13 cellular contexts compared by ENCODE assay signal in the genomic region with DNA sequence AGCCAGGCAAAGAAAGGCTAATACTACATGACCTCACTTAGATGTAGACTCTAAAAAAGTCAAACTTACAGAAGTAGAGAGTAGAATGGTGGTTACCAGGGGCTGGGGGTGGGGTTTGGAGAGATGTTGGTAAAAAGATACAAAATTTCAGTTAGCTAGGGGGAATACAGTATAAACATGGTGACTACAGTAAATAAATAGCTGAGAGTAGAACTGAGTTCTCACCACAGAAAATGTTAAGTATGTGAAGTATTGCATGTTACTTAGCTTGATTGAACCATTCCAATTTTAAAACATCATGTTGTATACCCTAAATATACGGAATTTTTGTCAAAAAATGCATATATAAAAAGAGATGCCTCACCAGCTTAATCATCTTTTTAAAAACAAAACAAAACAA.
DNase-seq lines count a peak whose midpoint lies in the region; ATAC-seq and TF ChIP-seq lines count a peak whose summit lies in the region.
"Had no signal": no experiment of that assay in that cellular context is flagged by ENCODE, and none has a peak within 500 bp of the region (broad histone marks: within the 10 kb centered on the region; RNA-seq: fewer than 3 reads in every experiment).

No MANE protein-coding gene starts in this region.

- H3K27me3 Mint-ChIP-seq in CD4-positive, CD25-positive, alpha-beta regulatory T cell, result no peaks in the 10 kb centered on the region
- peaks cover 0 to 21% (median 0%) of the 10 kb centered on the region in 5 donors for H3K27me3 Mint-ChIP-seq in naive thymus-derived CD8-positive, alpha-beta T cell

- peak overlapping the region in 2 of 4 donors; percentile 64 to 79 for H3K4me3 Mint-ChIP-seq in CD4-positive, CD25-positive, alpha-beta regulatory T cell
- peak overlapping the region; percentile 68 to 86 (median 82) for H3K4me3 Mint-ChIP-seq in naive thymus-derived CD8-positive, alpha-beta T cell

- peaks cover 4% of the 10 kb centered on the region for H3K36me3 Mint-ChIP-seq in CD4-positive, CD25-positive, alpha-beta regulatory T cell
- H3K36me3 Mint-ChIP-seq in naive thymus-derived CD8-positive, alpha-beta T cell, result peaks cover 0 to 4% (median 0%) of the 10 kb centered on the region in 3 donors

- H3K9me3 ChIP-seq in CD4-positive, CD25-positive, alpha-beta regulatory T cell (ENCODE audit: control insufficient read depth in 2 of 2, low read length in 2 of 2), result no peaks in the 10 kb centered on the region
- H3K9me3 ChIP-seq in Loucy (ENCODE audit: insufficient read depth, low read depth, low read length) (no peaks in the 10 kb centered on the region), breast epithelium (no peaks in the 10 kb centered on the region)
- H3K9me3 ChIP-seq: thoracic aorta had no signal

- TF ChIP-seq POLR2A in breast epithelium (IDR thresholded peaks at IDR 0.05), result no peak

- intact Hi-C loops in breast epithelium (cut with DNase I; ENCODE audit: low total_unique reads), result no loop called here

- peak overlapping the region; percentile 68 for H3K4me2 ChIP-seq in Loucy (ENCODE audit: low read depth, low read length, poor library complexity, severe bottlenecking)

- POLR2A ChIA-PET in naive thymus-derived CD8-positive, alpha-beta T cell (lab: Charles Lee), result interaction anchor here (0.8 to 11.7 kb wide), 9 partner anchors 9 to 314 kb away, joined by 3 to 194 read pairs (median 4); no protein-coding TSS in a partner anchor

- no peaks in the 10 kb centered on the region for H3K27me3 ChIP-seq in CD4-positive, CD25-positive, alpha-beta regulatory T cell (ENCODE audit: control insufficient read depth, insufficient read depth, low read length)
- H3K27me3 ChIP-seq in Loucy (ENCODE audit: insufficient read depth, low read length, poor library complexity, severe bottlenecking), result peaks cover 58% of the 10 kb centered on the region
- H3K27me3 ChIP-seq in breast epithelium, result no peaks in the 10 kb centered on the region

- no peak for DNase-seq in CD4-positive, CD25-positive, alpha-beta regulatory T cell
- DNase-seq in breast epithelium (ENCODE audit: low spot score in 2 of 2) (no peak), UCSD-AML1 (lab: John Stamatoyannopoulos, UW; ENCODE audit: unreplicated experiment) (no peak), NCI-H146 treated with DMSO at 0.1 percent for 48 hours (lab: John Stamatoyannopoulos, UW; ENCODE audit: unreplicated experiment) (no peak), NCI-H82 treated with DMSO at 0.1 percent for 48 hours (lab: John Stamatoyannopoulos, UW; ENCODE audit: unreplicated experiment) (no peak)
- DNase-seq in naive thymus-derived CD8-positive, alpha-beta T cell, result no peak
- no peak for DNase-seq in stimulated activated CD4-positive, alpha-beta T cell treated with anti-CD3 and anti-CD28 coated beads, Interleukin-4, amount 100 ng/mL, for 1 hour
- DNase-seq: caudate nucleus, COR-L47, NCI-H187, NCI-H82 had no signal

- H3K36me3 ChIP-seq in CD4-positive, CD25-positive, alpha-beta regulatory T cell (ENCODE audit: control insufficient read depth, insufficient read depth, low read length), result no peaks in the 10 kb centered on the region
- H3K36me3 ChIP-seq in Loucy (ENCODE audit: insufficient read depth, low read length) (no peaks in the 10 kb centered on the region), breast epithelium (no peaks in the 10 kb centered on the region)
- H3K36me3 ChIP-seq: thoracic aorta had no signal

- H2AFZ ChIP-seq in Loucy (ENCODE audit: low read length), result no peak overlapping the region

- peaks cover 12 to 87% (median 58%) of the 10 kb centered on the region in 4 donors for H3K4me1 Mint-ChIP-seq in CD4-positive, CD25-positive, alpha-beta regulatory T cell
- H3K4me1 Mint-ChIP-seq in naive thymus-derived CD8-positive, alpha-beta T cell, result peaks cover 42 to 96% (median 93%) of the 10 kb centered on the region in 4 donors

- H3K27ac ChIP-seq in CD4-positive, CD25-positive, alpha-beta regulatory T cell (ENCODE audit: insufficient read depth, low read length, poor library complexity, severe bottlenecking), result peak overlapping the region; percentile 39
- peak overlapping the region; percentile 28 to 79 for H3K27ac ChIP-seq in breast epithelium
- H3K27ac ChIP-seq: thoracic aorta had no signal

- peaks cover 4% of the 10 kb centered on the region for H3F3A ChIP-seq in Loucy (ENCODE audit: low read depth)

- peaks cover 24% of the 10 kb centered on the region for H3K4me1 ChIP-seq in CD4-positive, CD25-positive, alpha-beta regulatory T cell (ENCODE audit: control insufficient read depth, insufficient read depth, low read length, poor library complexity, severe bottlenecking)
- H3K4me1 ChIP-seq in Loucy (ENCODE audit: insufficient read depth, low read length, poor library complexity, severe bottlenecking), result peaks cover 24% of the 10 kb centered on the region
- H3K4me1 ChIP-seq in breast epithelium, result peaks cover 0 to 5% of the 10 kb centered on the region in 2 donors

- no peak for ATAC-seq in CD4-positive, CD25-positive, alpha-beta regulatory T cell (ENCODE audit: low read depth in 2 of 2)
- ATAC-seq in naive thymus-derived CD8-positive, alpha-beta T cell, result no peak

- H3K79me2 ChIP-seq in Loucy (ENCODE audit: insufficient read depth, low read length), result no peaks in the 10 kb centered on the region

- no peak overlapping the region for H3K4me3 ChIP-seq in CD4-positive, CD25-positive, alpha-beta regulatory T cell (ENCODE audit: low read depth, low read length)
- H3K4me3 ChIP-seq in Loucy (ENCODE audit: low read length, poor library complexity, severe bottlenecking) (no peak overlapping the region), breast epithelium (no peak overlapping the region)
- H3K4me3 ChIP-seq: thoracic aorta had no signal

- no peak for TF ChIP-seq CTCF in Loucy (conservative IDR thresholded peaks at IDR 0.05; ENCODE audit: low read length)
- no peak for TF ChIP-seq CTCF in breast epithelium (IDR thresholded peaks at IDR 0.05)

- H3K9me3 Mint-ChIP-seq in CD4-positive, CD25-positive, alpha-beta regulatory T cell, result peaks cover 0 to 2% (median 0%) of the 10 kb centered on the region in 7 donors
- H3K9me3 Mint-ChIP-seq in naive thymus-derived CD8-positive, alpha-beta T cell, result no peaks in the 10 kb centered on the region

- peaks cover 41% of the 10 kb centered on the region for H4K20me1 ChIP-seq in Loucy (ENCODE audit: insufficient read depth, low read length, poor library complexity, severe bottlenecking)

- no peaks in the 10 kb centered on the region for H3K9me2 ChIP-seq in Loucy (replicated peaks; ENCODE audit: low read depth, low read length)

- no peak overlapping the region for H3K9ac ChIP-seq in Loucy (ENCODE audit: low read depth, low read length, poor library complexity, severe bottlenecking)

- peak overlapping the region; percentile 91 to 95 (median 94) for H3K27ac Mint-ChIP-seq in CD4-positive, CD25-positive, alpha-beta regulatory T cell
- peak overlapping the region; percentile 92 to 98 (median 96) for H3K27ac Mint-ChIP-seq in naive thymus-derived CD8-positive, alpha-beta T cell
